ENCODE assay signal across 1 cellular context in genomic region chr20:4956200-4956810, GRCh38.
TF ChIP-seq lines count a peak whose summit lies in the region.

No MANE protein-coding gene starts in this region.

TF ChIP-seq in SK-N-SH treated with all-trans-retinoic acid at 6 μM for 48 hours, 23 proteins besides CTCF, POLR2A, EP300 and RAD21 (continued from another document):
- TF ChIP-seq TSHZ2 (CRISPR knock-in tag; IDR thresholded peaks at IDR 0.05) (no peak), OSR1 (CRISPR knock-in tag; IDR thresholded peaks at IDR 0.05) (no peak), ESRRG (CRISPR knock-in tag; IDR thresholded peaks at IDR 0.05) (no peak), ISL1 (CRISPR knock-in tag; IDR thresholded peaks at IDR 0.05) (no peak)
TF ChIP-seq in SK-N-SH treated with all-trans-retinoic acid at 6 μM for 48 hours: peak in this region for 0.
